ENCODE assay signal across 1 cellular context in genomic region chr1:118739421-118739930, GRCh38.
TF ChIP-seq lines count a peak whose summit lies in the region.

No MANE protein-coding gene starts in this region.

TF ChIP-seq in WTC11, 78 proteins besides CTCF, POLR2A, EP300 and RAD21 (continued from another document):
- no peak for TF ChIP-seq AFF4 (CRISPR knock-in tag; IDR thresholded peaks at IDR 0.05; ENCODE audit: borderline replicate concordance)
- TF ChIP-seq ESRRA (CRISPR knock-in tag; IDR thresholded peaks at IDR 0.05; ENCODE audit: borderline replicate concordance) = no peak
- TF ChIP-seq USF1 (CRISPR knock-in tag; IDR thresholded peaks at IDR 0.05) = no peak
